ENCODE assay signal across 9 cellular contexts in the genomic region with DNA sequence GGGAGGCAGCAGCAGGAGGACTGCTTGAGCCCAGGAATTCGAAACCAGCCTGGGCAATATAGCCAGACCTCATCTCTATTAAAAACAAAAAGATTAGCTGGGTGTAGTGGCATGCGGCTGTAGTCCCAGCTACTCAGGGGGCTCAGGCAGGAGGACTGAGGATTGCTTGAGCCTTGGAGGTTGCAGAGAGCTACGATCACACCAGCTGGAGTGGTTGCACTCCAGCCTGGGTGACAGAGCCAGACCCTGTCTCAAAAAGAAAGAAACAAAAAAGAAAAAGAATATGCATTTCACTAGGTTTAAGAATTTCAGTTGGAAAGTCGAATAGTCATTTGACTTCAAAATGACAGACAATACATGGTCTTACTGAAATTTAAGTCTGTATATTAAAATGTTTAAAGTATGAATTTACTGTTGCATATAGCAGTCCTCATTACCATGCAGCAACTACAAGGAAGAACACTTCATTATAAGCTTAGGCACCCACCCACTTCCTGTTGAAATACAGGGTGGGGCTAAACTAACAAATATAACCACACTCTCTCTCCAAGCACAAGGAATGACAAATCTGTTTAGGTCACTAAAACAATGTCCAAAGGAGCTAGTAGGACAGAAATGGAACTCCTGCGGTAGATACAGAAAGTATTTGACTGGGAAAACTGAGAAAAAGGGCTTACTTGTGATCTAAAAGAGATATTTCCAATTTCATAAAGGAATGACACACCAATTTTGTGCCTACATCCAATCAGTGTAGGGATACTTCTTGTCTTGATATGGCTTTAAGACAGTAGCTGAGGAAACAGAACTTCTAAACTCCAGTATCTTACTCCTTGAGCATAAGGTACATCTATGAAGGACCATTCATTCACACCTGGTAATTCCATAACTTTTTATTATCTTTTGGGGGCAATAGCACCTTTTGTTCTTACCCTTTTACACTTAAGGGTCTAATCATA. TPM values are rescaled to one million over a fixed set of nuclear protein-coding genes. Genes with fewer than 3 reads are reported as not detected.
DNase-seq lines count a peak whose midpoint lies in the region; ATAC-seq, FAIRE-seq and TF ChIP-seq lines count a peak whose summit lies in the region.
"Had no signal": no experiment of that assay in that cellular context is flagged by ENCODE, and none has a peak within 500 bp of the region (broad histone marks: within the 10 kb centered on the region; RNA-seq: fewer than 3 reads in every experiment).

No MANE protein-coding gene starts in this region.

- FAIRE-seq in endothelial cell of umbilical vein (lab: Jason Lieb, UNC) = no peak
- FAIRE-seq: endometrium had no signal

- no peak overlapping the region for H3K4me3 ChIP-seq in SJCRH30
- H3K4me3 ChIP-seq in endothelial cell of umbilical vein (replicated peaks in 1 of 3; ENCODE audit: insufficient read depth in 1 of 3, low read depth in 1 of 3, low read length in 3 of 3) = no peak overlapping the region

- no peaks in the 10 kb centered on the region for H3K9me1 ChIP-seq in endothelial cell of umbilical vein (replicated peaks; ENCODE audit: control insufficient read depth, extremely low read depth, insufficient read depth, low read length)

- CTCF ChIA-PET in activated naive CD4-positive, alpha-beta T cell treated with anti-CD3 and anti-CD28 coated beads for 36 hours (lab: Charles Lee) = interaction anchor here (0.9 to 1.5 kb wide), 5 partner anchors 12 to 226 kb away, joined by 3 to 4 read pairs (median 3); no protein-coding TSS in a partner anchor
- CTCF ChIA-PET in endothelial cell of umbilical vein (lab: Charles Lee) = interaction anchor here (0.9 to 2.3 kb wide), 10 partner anchors 9 to 170 kb away, joined by 3 to 8 read pairs (median 6); no protein-coding TSS in a partner anchor

- peaks cover 74% of the 10 kb centered on the region for H3K79me2 ChIP-seq in endothelial cell of umbilical vein (ENCODE audit: control insufficient read depth, insufficient read depth, low read length)

- H3K4me1 ChIP-seq in SJCRH30 (peaks cover 64% of the 10 kb centered on the region), endothelial cell of umbilical vein (ENCODE audit: control insufficient read depth, extremely low read depth, insufficient read depth, low read length) (peaks cover 26% of the 10 kb centered on the region)

- H3K36me3 ChIP-seq in SJCRH30 = peaks cover 3% of the 10 kb centered on the region; the same call in 1 of the 2 replicates
- H3K36me3 ChIP-seq in endothelial cell of umbilical vein (ENCODE audit: control insufficient read depth in 2 of 2, extremely low read depth in 1 of 2, insufficient read depth in 2 of 2, low read length in 2 of 2) = peaks cover 0 to 2% of the 10 kb centered on the region in 2 experiments

- H3K27me3 ChIP-seq in SJCRH30 (no peaks in the 10 kb centered on the region), endothelial cell of umbilical vein (ENCODE audit: control insufficient read depth in 2 of 2, insufficient read depth in 2 of 2, low read length in 2 of 2) (no peaks in the 10 kb centered on the region)

- intact Hi-C loops in activated naive CD4-positive, alpha-beta T cell treated with anti-CD3 and anti-CD28 coated beads for 36 hours (cut with micrococcal nuclease) = loop anchor here (1.0 kb wide), 1 partner anchor 9 kb away; no protein-coding TSS in a partner anchor
- intact Hi-C loops in endothelial cell of umbilical vein (cut with micrococcal nuclease) = no loop called here

- dilution Hi-C loops in endothelial cell of umbilical vein (cut with MboI; ENCODE audit: extremely low pct_ligation_motif_present, low sequenced_read_pairs) = no loop called here

- no peak overlapping the region for H3K4me3 Mint-ChIP-seq in activated naive CD4-positive, alpha-beta T cell treated with anti-CD3 and anti-CD28 coated beads for 36 hours
- peak overlapping the region in 2 of 3 experiments; percentile 8 to 18 for H3K4me3 Mint-ChIP-seq in nephron

- H3K9me3 Mint-ChIP-seq in activated naive CD4-positive, alpha-beta T cell treated with anti-CD3 and anti-CD28 coated beads for 36 hours = no peaks in the 10 kb centered on the region
- no peaks in the 10 kb centered on the region for H3K9me3 Mint-ChIP-seq in nephron

- peak overlapping the region; percentile 12 for H3K9ac ChIP-seq in endothelial cell of umbilical vein (replicated peaks; ENCODE audit: extremely low read depth, insufficient read depth, low read length)

- POLR2A ChIA-PET in endothelial cell of umbilical vein (lab: Charles Lee) = no interaction called here

- no peaks in the 10 kb centered on the region for H3K27me3 Mint-ChIP-seq in activated naive CD4-positive, alpha-beta T cell treated with anti-CD3 and anti-CD28 coated beads for 36 hours (ENCODE audit: low read depth)
- H3K27me3 Mint-ChIP-seq in nephron (ENCODE audit: low read depth) = no peaks in the 10 kb centered on the region

- peak; percentile 34 for TF ChIP-seq POLR2A in endothelial cell of umbilical vein (IDR thresholded peaks at IDR 0.05; ENCODE audit: low read depth, low read length)

- H3K27ac ChIP-seq in SJCRH30 (peak overlapping the region; percentile 82), endothelial cell of umbilical vein (ENCODE audit: insufficient read depth, low read depth, low read length) (peak overlapping the region; percentile 28)

- H2AFZ ChIP-seq in endothelial cell of umbilical vein (ENCODE audit: low read depth, low read length) = no peak overlapping the region

- peaks cover 74% of the 10 kb centered on the region for H3K4me1 Mint-ChIP-seq in activated naive CD4-positive, alpha-beta T cell treated with anti-CD3 and anti-CD28 coated beads for 36 hours (ENCODE audit: low read depth)
- H3K4me1 Mint-ChIP-seq in nephron = peaks cover 66% of the 10 kb centered on the region

- no peaks in the 10 kb centered on the region for H4K20me1 ChIP-seq in endothelial cell of umbilical vein (replicated peaks; ENCODE audit: control insufficient read depth, extremely low read depth, insufficient read depth, low read length)

- no peak for TF ChIP-seq CTCF in endothelial cell of umbilical vein (IDR thresholded peaks at IDR 0.05; ENCODE audit: extremely low read depth in 1 of 2, insufficient read depth in 1 of 2, low read depth in 1 of 2, low read length in 2 of 2)
- TF ChIP-seq CTCF in nephron (IDR thresholded peaks at IDR 0.05; ENCODE audit: unreplicated experiment in 3 of 3) = no peak

- H3K36me3 Mint-ChIP-seq in activated naive CD4-positive, alpha-beta T cell treated with anti-CD3 and anti-CD28 coated beads for 36 hours (ENCODE audit: low read depth) = peaks cover 6% of the 10 kb centered on the region
- H3K36me3 Mint-ChIP-seq in nephron (ENCODE audit: low read depth) = peaks cover 14% of the 10 kb centered on the region

- no peak for ATAC-seq in GM18907 (IDR thresholded peaks at IDR 0.05; ENCODE audit: unreplicated experiment)
- ATAC-seq in GM21390 (IDR thresholded peaks at IDR 0.05; ENCODE audit: unreplicated experiment) = no peak

- DNase-seq in activated naive CD4-positive, alpha-beta T cell treated with anti-CD3 and anti-CD28 coated beads for 36 hours = no peak
- no peak for DNase-seq in activated naive CD4-positive, alpha-beta T cell treated with anti-CD3 and anti-CD28 coated beads, Interleukin-2, amount 50 U/mL, for 16 hours
- DNase-seq in SJCRH30 (peak in 1 of 2 experiments; percentile 50), endothelial cell of umbilical vein (ENCODE audit: low read depth, low spot score) (peak; percentile 69), GOT3 (lab: John Stamatoyannopoulos, UW) (no peak)

- H3K27ac Mint-ChIP-seq in activated naive CD4-positive, alpha-beta T cell treated with anti-CD3 and anti-CD28 coated beads for 36 hours = peak overlapping the region; percentile 71
- H3K27ac Mint-ChIP-seq in nephron = peak overlapping the region; percentile 49 to 84 (median 77)

- BruUV-seq in endothelial cell of umbilical vein (replicated peaks; lab: Mats Ljungman, UMichigan) = TSS peak; percentile 82

- no peaks in the 10 kb centered on the region for H3K9me3 ChIP-seq in SJCRH30 (replicated peaks)
- no peaks in the 10 kb centered on the region for H3K9me3 ChIP-seq in endothelial cell of umbilical vein (replicated peaks; ENCODE audit: control insufficient read depth, insufficient read depth, low read length)

- H3K4me2 ChIP-seq in endothelial cell of umbilical vein (ENCODE audit: insufficient read depth, low read length) = peak overlapping the region; percentile 65

RNA-seq across cellular contexts. Expression of a gene that starts 44.1 kb away (rescaled TPM):
- under 1 TPM; 0.64 to 0.74 TPM for total RNA-seq in activated naive CD4-positive, alpha-beta T cell treated with anti-CD3 and anti-CD28 coated beads for 36 hours
- total RNA-seq in SJCRH30 (2014; rRNA removed; shearing (Covaris generic)) = 8.3 TPM in 2 replicates
- 1.8 and 2.4 TPM in 2 replicates for total RNA-seq in endothelial cell of umbilical vein
- polyA plus RNA-seq in endothelial cell of umbilical vein = 1.8 and 2.2 TPM in 2 replicates
- polyA plus RNA-seq in endothelial cell of umbilical vein (2011; cell fraction: cytosol; rRNA removed) = 1.2 and 1.3 TPM in 2 replicates
- 0.60 and 0.65 TPM in 2 replicates for polyA plus RNA-seq in endothelial cell of umbilical vein (2011; cell fraction: nucleus; rRNA removed)
- 1.7 and 2.2 TPM in 2 replicates for polyA plus RNA-seq in endothelial cell of umbilical vein (2012)
- polyA minus RNA-seq in endothelial cell of umbilical vein = 0.24 and 1.6 TPM in 2 replicates
- not detected for polyA minus RNA-seq in endothelial cell of umbilical vein (2011; cell fraction: cytosol; rRNA and poly(A)+ RNA removed)
- polyA minus RNA-seq in endothelial cell of umbilical vein (2011; cell fraction: nucleus; rRNA and poly(A)+ RNA removed) = 0.24 and 0.43 TPM in 2 replicates

RNA-seq across cellular contexts. Expression of a gene that starts 53.3 kb away (rescaled TPM):
- not detected for total RNA-seq in activated naive CD4-positive, alpha-beta T cell treated with anti-CD3 and anti-CD28 coated beads for 36 hours
- total RNA-seq in SJCRH30 (2014; rRNA removed; shearing (Covaris generic)) = not detected in 2 replicates
- not detected in 2 replicates for total RNA-seq in endothelial cell of umbilical vein
- polyA plus RNA-seq in endothelial cell of umbilical vein = not detected in 2 replicates
- not detected in 2 replicates for polyA plus RNA-seq in endothelial cell of umbilical vein (2011; cell fraction: cytosol; rRNA removed)
- polyA plus RNA-seq in endothelial cell of umbilical vein (2011; cell fraction: nucleus; rRNA removed) = not detected in 2 replicates
- polyA plus RNA-seq in endothelial cell of umbilical vein (2012) = not detected in 2 replicates
- 0.30 TPM in 1 of 2 replicates, not detected in the other for polyA minus RNA-seq in endothelial cell of umbilical vein
- polyA minus RNA-seq in endothelial cell of umbilical vein (2011; cell fraction: cytosol; rRNA and poly(A)+ RNA removed) = not detected
- not detected in 2 replicates for polyA minus RNA-seq in endothelial cell of umbilical vein (2011; cell fraction: nucleus; rRNA and poly(A)+ RNA removed)

RNA-seq across cellular contexts. Expression of a gene that starts 53.5 kb away (rescaled TPM):
- 100 to 1,000 TPM; 105 to 106 TPM for total RNA-seq in activated naive CD4-positive, alpha-beta T cell treated with anti-CD3 and anti-CD28 coated beads for 36 hours
- 38.2 and 43.6 TPM in 2 replicates for total RNA-seq in SJCRH30 (2014; rRNA removed; shearing (Covaris generic))
- total RNA-seq in endothelial cell of umbilical vein = 169 and 172 TPM in 2 replicates
- 75.3 and 76.9 TPM in 2 replicates for polyA plus RNA-seq in endothelial cell of umbilical vein
- 78.3 and 83.2 TPM in 2 replicates for polyA plus RNA-seq in endothelial cell of umbilical vein (2011; cell fraction: cytosol; rRNA removed)
- polyA plus RNA-seq in endothelial cell of umbilical vein (2011; cell fraction: nucleus; rRNA removed) = 87.5 and 93.8 TPM in 2 replicates
- polyA plus RNA-seq in endothelial cell of umbilical vein (2012) = 61.5 and 65.7 TPM in 2 replicates
- polyA minus RNA-seq in endothelial cell of umbilical vein = 104 and 109 TPM in 2 replicates
- 33.6 TPM for polyA minus RNA-seq in endothelial cell of umbilical vein (2011; cell fraction: cytosol; rRNA and poly(A)+ RNA removed)
- polyA minus RNA-seq in endothelial cell of umbilical vein (2011; cell fraction: nucleus; rRNA and poly(A)+ RNA removed) = 64.5 and 67.0 TPM in 2 replicates
